8 cellular contexts compared by ENCODE assay signal in the genomic region with DNA sequence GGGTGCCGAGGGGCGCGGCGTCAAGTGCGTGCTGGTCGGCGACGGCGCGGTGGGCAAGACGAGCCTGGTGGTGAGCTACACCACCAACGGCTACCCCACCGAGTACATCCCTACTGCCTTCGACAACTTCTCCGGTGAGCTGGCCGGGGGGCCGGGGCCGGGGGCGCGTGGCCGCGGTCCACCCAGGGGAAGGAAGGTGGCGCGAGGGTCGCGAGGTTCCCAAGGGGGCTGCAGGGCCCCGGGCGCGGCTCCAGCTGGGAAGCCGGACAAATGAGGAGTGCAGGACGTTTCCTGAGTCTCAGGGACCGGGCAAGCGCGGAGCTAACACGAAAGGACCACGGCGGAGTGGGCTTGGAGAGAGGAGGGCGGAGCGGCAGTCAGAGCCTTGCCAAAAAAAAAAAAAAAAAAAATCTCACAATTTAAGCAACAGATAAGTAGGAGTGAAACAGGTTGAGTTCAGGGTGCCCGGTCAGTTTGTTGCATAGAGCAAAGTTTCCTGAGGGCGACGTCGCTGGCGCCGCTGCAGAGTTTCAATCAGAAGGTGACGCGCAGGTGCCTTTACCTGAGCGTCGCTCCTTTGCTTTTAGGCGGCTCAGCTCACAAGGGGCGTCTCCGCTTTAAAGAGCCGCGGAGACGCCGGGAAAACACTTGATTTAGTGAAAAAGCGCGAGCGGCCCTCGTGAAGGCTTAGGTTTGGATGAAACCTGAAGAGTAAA. TPM values are rescaled to one million over a fixed set of nuclear protein-coding genes. Genes with fewer than 3 reads are reported as not detected.
DNase-seq lines count a peak whose midpoint lies in the region; ATAC-seq and TF ChIP-seq lines count a peak whose summit lies in the region.

No MANE protein-coding gene starts in this region.

- no peak for TF ChIP-seq CTCF in esophagus squamous epithelium (IDR thresholded peaks at IDR 0.05)

- peak overlapping the region; percentile 72 for H3K4me3 Mint-ChIP-seq in natural killer cell treated with Interleukin-12 subunit alpha and Interleukin-12 subunit beta and Interleukin-15 and Interleukin-18, amount 100 ng/mL, for 72 hours

- 4% methylated on average over 29 to 30 of the region's 60 CpGs for WGBS in esophagus squamous epithelium, 2 donors

- peaks cover 0 to 33% (median 0%) of the 10 kb centered on the region in 4 donors for H3K27me3 ChIP-seq in esophagus squamous epithelium

- peaks cover 0 to 46% (median 10%) of the 10 kb centered on the region in 3 donors for H3K4me1 ChIP-seq in esophagus squamous epithelium

- H3K27me3 Mint-ChIP-seq in natural killer cell treated with Interleukin-12 subunit alpha and Interleukin-12 subunit beta and Interleukin-15 and Interleukin-18, amount 100 ng/mL, for 72 hours, result peaks cover 11 to 23% of the 10 kb centered on the region in 2 donors

- no peaks in the 10 kb centered on the region for H3K9me3 Mint-ChIP-seq in natural killer cell treated with Interleukin-12 subunit alpha and Interleukin-12 subunit beta and Interleukin-15 and Interleukin-18, amount 100 ng/mL, for 72 hours

- no peaks in the 10 kb centered on the region for H3K9me3 ChIP-seq in esophagus squamous epithelium

- peak overlapping the region in 1 of 2 donors; percentile 14 for H3K27ac Mint-ChIP-seq in natural killer cell treated with Interleukin-12 subunit alpha and Interleukin-12 subunit beta and Interleukin-15 and Interleukin-18, amount 100 ng/mL, for 72 hours

- intact Hi-C loops in esophagus squamous epithelium (cut with DNase I), result loop anchor here (5.0 to 10.0 kb wide), 2 partner anchors 419 to 491 kb away; no protein-coding TSS in a partner anchor

- no peaks in the 10 kb centered on the region for H3K36me3 Mint-ChIP-seq in natural killer cell treated with Interleukin-12 subunit alpha and Interleukin-12 subunit beta and Interleukin-15 and Interleukin-18, amount 100 ng/mL, for 72 hours

- no peaks in the 10 kb centered on the region for H3K36me3 ChIP-seq in esophagus squamous epithelium

- peak overlapping the region; percentile 73 to 94 (median 82) for H3K27ac ChIP-seq in esophagus squamous epithelium

- in situ Hi-C loops in KBM-7 (cut with MboI; ENCODE audit: low pct_unique_long_range_greater_than_20kb, low sequenced_read_pairs), result no loop called here

- ATAC-seq in natural killer cell treated with Interleukin-12 subunit alpha and Interleukin-12 subunit beta and Interleukin-15 and Interleukin-18, amount 100 ng/mL, for 72 hours, result peak; percentile 25 to 37
- no peak for ATAC-seq in GM21515 (IDR thresholded peaks at IDR 0.05; ENCODE audit: unreplicated experiment)
- no peak for ATAC-seq in GM18867 (IDR thresholded peaks at IDR 0.05; ENCODE audit: unreplicated experiment)
- ATAC-seq in GM18517 (IDR thresholded peaks at IDR 0.05; ENCODE audit: unreplicated experiment), result no peak

- no peak for TF ChIP-seq POLR2A in esophagus squamous epithelium (IDR thresholded peaks at IDR 0.05)

- peak overlapping the region; percentile 63 to 97 (median 78) for H3K4me3 ChIP-seq in esophagus squamous epithelium

- DNase-seq in GM03348 (ENCODE audit: low spot score) (peak; percentile 63), KBM-7 (peak; percentile 12), activated T-cell treated with anti-CD3 and anti-CD28 coated beads for 1 hour (ENCODE audit: low read depth) (peak; percentile 6), esophagus squamous epithelium (lab: John Stamatoyannopoulos, UW) (no peak)
- DNase-seq in natural killer cell treated with Interleukin-12 subunit alpha and Interleukin-12 subunit beta and Interleukin-15 and Interleukin-18, amount 100 ng/mL, for 72 hours (ENCODE audit: low spot score), result no peak

- peaks cover 6 to 7% of the 10 kb centered on the region in 2 donors for H3K4me1 Mint-ChIP-seq in natural killer cell treated with Interleukin-12 subunit alpha and Interleukin-12 subunit beta and Interleukin-15 and Interleukin-18, amount 100 ng/mL, for 72 hours (ENCODE audit: low read depth in 2 of 2)

RNA-seq across cellular contexts. Expression of a gene that starts 0.8 kb away (rescaled TPM):
- total RNA-seq in esophagus squamous epithelium, result 1 to 10 TPM in 2 of 4 donors, under 1 TPM in 2; 0.27 to 9.2 (median 2.5) TPM
- 1 to 10 TPM in 1 of 2 donors, under 1 TPM in 1; 0.50 to 3.7 TPM for total RNA-seq in natural killer cell treated with Interleukin-12 subunit alpha and Interleukin-12 subunit beta and Interleukin-15 and Interleukin-18, amount 100 ng/mL, for 72 hours

Comparison
In these comparisons a context has a peak if more than half of its experiments do, and no peak if none do; other contexts are left out.
1. DNase-seq: peak in GM03348 (single experiment), KBM-7 (single experiment) and activated T-cell treated with anti-CD3 and anti-CD28 coated beads for 1 hour (single experiment); none in esophagus squamous epithelium (single experiment) and natural killer cell treated with Interleukin-12 subunit alpha and Interleukin-12 subunit beta and Interleukin-15 and Interleukin-18, amount 100 ng/mL, for 72 hours (single experiment).
2. ATAC-seq: peak in natural killer cell treated with Interleukin-12 subunit alpha and Interleukin-12 subunit beta and Interleukin-15 and Interleukin-18, amount 100 ng/mL, for 72 hours (2 of 2); none in GM21515 (single experiment), GM18867 (single experiment) and GM18517 (single experiment).